Comparison of ENCODE assay signal across 10 cellular contexts in genomic region chr10:88883443-88883799, GRCh38.
DNase-seq lines count a peak whose midpoint lies in the region; ATAC-seq and TF ChIP-seq lines count a peak whose summit lies in the region.
"Had no signal": no experiment of that assay in that cellular context is flagged by ENCODE, and none has a peak within 500 bp of the region (broad histone marks: within the 10 kb centered on the region; RNA-seq: fewer than 3 reads in every experiment).

No MANE protein-coding gene starts in this region.

- peak; percentile 6 for ATAC-seq in central memory CD8-positive, alpha-beta T cell (replicated peaks; ENCODE audit: extremely low read depth, poor library complexity, severe bottlenecking)
- ATAC-seq in stimulated activated effector memory CD8-positive, alpha-beta T cell treated with anti-CD3 and anti-CD28 coated beads, Interleukin-12 subunit alpha, Interleukin-12 subunit beta, amount 100 ng/mL, for 72 hours = no peak
- no peak for ATAC-seq in HG02840 (IDR thresholded peaks at IDR 0.05; ENCODE audit: low FRiP score, unreplicated experiment)
- ATAC-seq: lower lobe of right lung had no signal

- DNase-seq in activated naive CD4-positive, alpha-beta T cell treated with anti-CD3 and anti-CD28 coated beads, Interleukin-2, amount 10 ng/mL, durations not matched to agents 7 days and 5 days = no peak
- DNase-seq in activated naive CD4-positive, alpha-beta T cell treated with anti-CD3 and anti-CD28 coated beads, Interleukin-2, amount 50 U/mL, for 16 hours = no peak
- DNase-seq in RKO (ENCODE audit: low spot score) = peak; percentile 21
- DNase-seq in central memory CD8-positive, alpha-beta T cell (ENCODE audit: low spot score in 2 of 2) = no peak
- DNase-seq in stimulated activated effector memory CD8-positive, alpha-beta T cell treated with anti-CD3 and anti-CD28 coated beads, Interleukin-12 subunit alpha, Interleukin-12 subunit beta, amount 100 ng/mL, for 72 hours (ENCODE audit: low spot score in 2 of 2) = no peak
- no peak for DNase-seq in GM19238 (ENCODE audit: insufficient read length, low spot score)
- no peak for DNase-seq in nephron progenitor cell
- DNase-seq: KG1, lower lobe of right lung had no signal

- H3K27me3 Mint-ChIP-seq in activated naive CD4-positive, alpha-beta T cell treated with anti-CD3 and anti-CD28 coated beads, Interleukin-2, amount 10 ng/mL, durations not matched to agents 7 days and 5 days = peaks cover 3% of the 10 kb centered on the region
- no peaks in the 10 kb centered on the region for H3K27me3 Mint-ChIP-seq in central memory CD8-positive, alpha-beta T cell
- peaks cover 48% of the 10 kb centered on the region for H3K27me3 Mint-ChIP-seq in nephron progenitor cell (ENCODE audit: low read depth, poor library complexity)

- TF ChIP-seq CTCF in nephron progenitor cell (IDR thresholded peaks at IDR 0.05) = no peak

- peak overlapping the region; percentile 77 for H3K27ac Mint-ChIP-seq in activated naive CD4-positive, alpha-beta T cell treated with anti-CD3 and anti-CD28 coated beads, Interleukin-2, amount 10 ng/mL, durations not matched to agents 7 days and 5 days
- H3K27ac Mint-ChIP-seq in central memory CD8-positive, alpha-beta T cell (ENCODE audit: low read depth) = peak overlapping the region; percentile 94
- H3K27ac Mint-ChIP-seq in stimulated activated effector memory CD8-positive, alpha-beta T cell treated with anti-CD3 and anti-CD28 coated beads, Interleukin-12 subunit alpha, Interleukin-12 subunit beta, amount 100 ng/mL, for 72 hours = peak overlapping the region; percentile 95
- H3K27ac Mint-ChIP-seq in nephron progenitor cell = no peak overlapping the region

- peaks cover 84% of the 10 kb centered on the region for H3K4me1 Mint-ChIP-seq in activated naive CD4-positive, alpha-beta T cell treated with anti-CD3 and anti-CD28 coated beads, Interleukin-2, amount 10 ng/mL, durations not matched to agents 7 days and 5 days
- peaks cover 73% of the 10 kb centered on the region for H3K4me1 Mint-ChIP-seq in central memory CD8-positive, alpha-beta T cell
- H3K4me1 Mint-ChIP-seq in stimulated activated effector memory CD8-positive, alpha-beta T cell treated with anti-CD3 and anti-CD28 coated beads, Interleukin-12 subunit alpha, Interleukin-12 subunit beta, amount 100 ng/mL, for 72 hours = peaks cover 57% of the 10 kb centered on the region
- peaks cover 25% of the 10 kb centered on the region for H3K4me1 Mint-ChIP-seq in nephron progenitor cell

- H3K9me3 Mint-ChIP-seq in activated naive CD4-positive, alpha-beta T cell treated with anti-CD3 and anti-CD28 coated beads, Interleukin-2, amount 10 ng/mL, durations not matched to agents 7 days and 5 days = no peaks in the 10 kb centered on the region
- no peaks in the 10 kb centered on the region for H3K9me3 Mint-ChIP-seq in central memory CD8-positive, alpha-beta T cell
- no peaks in the 10 kb centered on the region for H3K9me3 Mint-ChIP-seq in stimulated activated effector memory CD8-positive, alpha-beta T cell treated with anti-CD3 and anti-CD28 coated beads, Interleukin-12 subunit alpha, Interleukin-12 subunit beta, amount 100 ng/mL, for 72 hours
- no peaks in the 10 kb centered on the region for H3K9me3 Mint-ChIP-seq in nephron progenitor cell

- CTCF ChIA-PET in activated naive CD4-positive, alpha-beta T cell treated with anti-CD3 and anti-CD28 coated beads, Interleukin-2, amount 10 ng/mL, durations not matched to agents 7 days and 5 days (lab: Charles Lee) = interaction anchor here (1.3 to 5.8 kb wide), 2 partner anchors 18 to 49 kb away, joined by 5 to 27 read pairs; no protein-coding TSS in a partner anchor

- peaks cover 53% of the 10 kb centered on the region for H3K36me3 Mint-ChIP-seq in activated naive CD4-positive, alpha-beta T cell treated with anti-CD3 and anti-CD28 coated beads, Interleukin-2, amount 10 ng/mL, durations not matched to agents 7 days and 5 days
- H3K36me3 Mint-ChIP-seq in central memory CD8-positive, alpha-beta T cell (ENCODE audit: insufficient read depth) = peaks cover 19% of the 10 kb centered on the region
- H3K36me3 Mint-ChIP-seq in stimulated activated effector memory CD8-positive, alpha-beta T cell treated with anti-CD3 and anti-CD28 coated beads, Interleukin-12 subunit alpha, Interleukin-12 subunit beta, amount 100 ng/mL, for 72 hours = peaks cover 30% of the 10 kb centered on the region
- no peaks in the 10 kb centered on the region for H3K36me3 Mint-ChIP-seq in nephron progenitor cell (ENCODE audit: low read depth)

- H3K4me3 Mint-ChIP-seq in activated naive CD4-positive, alpha-beta T cell treated with anti-CD3 and anti-CD28 coated beads, Interleukin-2, amount 10 ng/mL, durations not matched to agents 7 days and 5 days = peak overlapping the region; percentile 98
- peak overlapping the region; percentile 98 for H3K4me3 Mint-ChIP-seq in central memory CD8-positive, alpha-beta T cell
- peak overlapping the region; percentile 96 for H3K4me3 Mint-ChIP-seq in stimulated activated effector memory CD8-positive, alpha-beta T cell treated with anti-CD3 and anti-CD28 coated beads, Interleukin-12 subunit alpha, Interleukin-12 subunit beta, amount 100 ng/mL, for 72 hours
- H3K4me3 Mint-ChIP-seq in nephron progenitor cell = no peak overlapping the region
